Comparison of ENCODE assay signal across 8 cellular contexts in the genomic region with DNA sequence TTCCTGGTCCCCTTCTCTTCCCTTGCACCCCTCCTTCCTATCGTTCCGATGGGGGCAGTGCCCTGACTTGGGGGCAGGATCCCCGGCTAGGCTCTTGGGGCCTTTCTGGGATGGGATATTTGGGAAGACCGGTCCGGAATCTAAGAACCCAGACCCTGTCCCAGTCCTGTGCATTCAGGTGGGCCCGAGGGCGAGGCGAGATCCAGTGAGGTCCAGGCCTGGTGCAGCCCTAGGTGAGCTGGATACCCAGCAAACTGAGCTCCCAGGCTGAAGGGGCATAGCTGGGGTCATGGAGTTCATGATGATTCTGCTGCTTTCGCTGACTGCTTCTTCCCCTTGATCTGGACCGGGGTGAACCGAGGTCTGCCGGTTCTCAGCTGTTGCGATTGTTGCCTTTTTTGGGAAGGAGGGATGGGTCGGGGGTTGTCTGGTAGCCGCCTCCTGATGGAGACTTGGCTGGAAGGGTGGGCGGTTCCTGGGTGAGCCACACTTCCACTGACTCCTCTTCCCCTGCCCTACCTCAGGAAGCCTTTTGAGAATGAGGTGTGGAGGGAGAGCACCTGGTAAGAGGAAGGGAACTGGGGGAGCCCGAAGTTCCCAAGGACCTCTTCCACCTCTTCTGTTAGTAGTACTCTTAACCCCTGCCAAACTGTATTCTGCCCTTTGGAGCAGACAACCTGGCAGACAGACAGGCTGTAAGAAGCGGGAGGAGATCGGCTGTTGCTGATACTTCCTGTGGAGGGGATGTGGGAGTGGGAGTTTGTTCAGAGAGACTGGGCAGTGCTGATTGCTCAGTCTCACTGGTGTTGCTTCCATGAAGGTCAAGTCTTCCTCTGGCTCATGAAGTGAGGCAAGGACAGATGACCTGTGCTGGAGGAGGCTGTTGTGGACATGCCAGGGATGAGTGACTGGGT. TPM values are rescaled to one million over a fixed set of nuclear protein-coding genes. Genes with fewer than 3 reads are reported as not detected.
DNase-seq lines count a peak whose midpoint lies in the region; ATAC-seq and TF ChIP-seq lines count a peak whose summit lies in the region.

No MANE protein-coding gene starts in this region.

- H3K79me2 ChIP-seq in smooth muscle cell (ENCODE audit: low read depth) = peaks cover 65% of the 10 kb centered on the region

- ATAC-seq in HG03575 (IDR thresholded peaks at IDR 0.05; ENCODE audit: extremely low read depth, insufficient number of reproducible peaks, low FRiP score, unreplicated experiment) (peak; percentile 3), HG02938 (IDR thresholded peaks at IDR 0.05; ENCODE audit: unreplicated experiment) (no peak), GM18502 (IDR thresholded peaks at IDR 0.05; ENCODE audit: poor library complexity, unreplicated experiment) (no peak)

- peak overlapping the region; percentile 83 for H3K27ac ChIP-seq in smooth muscle cell (ENCODE audit: low read depth)

- BruUV-seq in Calu3 (replicated peaks; lab: Mats Ljungman, UMichigan) = TSS peak; percentile 27

- H3K4me2 ChIP-seq in smooth muscle cell = peak overlapping the region; percentile 91

- H2AFZ ChIP-seq in smooth muscle cell (ENCODE audit: low read depth) = no peak overlapping the region

- H3K36me3 ChIP-seq in smooth muscle cell (ENCODE audit: low read depth) = no peaks in the 10 kb centered on the region

- no peak for DNase-seq in Calu3
- DNase-seq in activated T-helper 2 cell treated with anti-CD3 and anti-CD28 coated beads, Interferon-gamma antibody, Interleukin-2, Interleukin-4, amounts not matched to agents 10 μg/mL and 5 μg/mL and 100 μg/mL, durations not matched to agents 14 hours and 24 hours and 36 hours (ENCODE audit: low spot score) = no peak
- no peak for DNase-seq in smooth muscle cell (lab: John Stamatoyannopoulos, UW; ENCODE audit: unreplicated experiment)
- DNase-seq in central memory CD4-positive, alpha-beta T cell = no peak

- H3K4me1 ChIP-seq in smooth muscle cell (ENCODE audit: low read depth) = peaks cover 16% of the 10 kb centered on the region

- WGBS in smooth muscle cell (ENCODE audit: low lambda C conversion rate) = 2% methylated on average over 19 of the region's 19 CpGs

- intact Hi-C loops in Calu3 (cut with micrococcal nuclease; ENCODE audit: unreplicated experiment) = loop anchor here (5.0 kb wide), 1 partner anchor 44 kb away; no protein-coding TSS in a partner anchor
- intact Hi-C loops in activated T-helper 2 cell treated with anti-CD3 and anti-CD28 coated beads, Interferon-gamma antibody, Interleukin-2, Interleukin-4, amounts not matched to agents 10 μg/mL and 5 μg/mL and 100 μg/mL, durations not matched to agents 14 hours and 24 hours and 36 hours (cut with micrococcal nuclease) = loop anchor here (1.0 to 5.0 kb wide), 4 partner anchors 20 to 196 kb away; a partner anchor contains a TSS

- H3K27me3 Mint-ChIP-seq in Calu3 (ENCODE audit: unreplicated experiment) = no peaks in the 10 kb centered on the region
- no peaks in the 10 kb centered on the region for H3K27me3 Mint-ChIP-seq in activated T-helper 2 cell treated with anti-CD3 and anti-CD28 coated beads, Interferon-gamma antibody, Interleukin-2, Interleukin-4, amounts not matched to agents 10 μg/mL and 5 μg/mL and 100 μg/mL, durations not matched to agents 14 hours and 24 hours and 36 hours (ENCODE audit: low read depth)

- peaks cover 55% of the 10 kb centered on the region for H4K20me1 ChIP-seq in smooth muscle cell (ENCODE audit: low read depth)

- H3K4me3 ChIP-seq in iPS-11a (ENCODE audit: low read depth, low read length) (peak overlapping the region; percentile 87), smooth muscle cell (peak overlapping the region; percentile 77)

- H3K9me3 ChIP-seq in smooth muscle cell (replicated peaks; ENCODE audit: low read depth) = no peaks in the 10 kb centered on the region

- no peaks in the 10 kb centered on the region for H3K27me3 ChIP-seq in smooth muscle cell (ENCODE audit: low read depth)

- TF ChIP-seq CTCF in Calu3 (IDR thresholded peaks at IDR 0.05; ENCODE audit: unreplicated experiment) = no peak
- no peak for TF ChIP-seq CTCF in smooth muscle cell (IDR thresholded peaks at IDR 0.05; ENCODE audit: borderline replicate concordance, insufficient read depth, poor library complexity, severe bottlenecking)

- H3K4me1 Mint-ChIP-seq in Calu3 (ENCODE audit: low read depth, unreplicated experiment) = no peaks in the 10 kb centered on the region
- peaks cover 41% of the 10 kb centered on the region for H3K4me1 Mint-ChIP-seq in activated T-helper 2 cell treated with anti-CD3 and anti-CD28 coated beads, Interferon-gamma antibody, Interleukin-2, Interleukin-4, amounts not matched to agents 10 μg/mL and 5 μg/mL and 100 μg/mL, durations not matched to agents 14 hours and 24 hours and 36 hours (ENCODE audit: low read depth)

- peaks cover 3% of the 10 kb centered on the region for H3F3A ChIP-seq in smooth muscle cell (ENCODE audit: low read depth)

- H3K36me3 Mint-ChIP-seq in Calu3 (ENCODE audit: insufficient read depth, unreplicated experiment) = peaks cover 37% of the 10 kb centered on the region
- H3K36me3 Mint-ChIP-seq in activated T-helper 2 cell treated with anti-CD3 and anti-CD28 coated beads, Interferon-gamma antibody, Interleukin-2, Interleukin-4, amounts not matched to agents 10 μg/mL and 5 μg/mL and 100 μg/mL, durations not matched to agents 14 hours and 24 hours and 36 hours (ENCODE audit: low read depth) = peaks cover 34% of the 10 kb centered on the region

- CTCF ChIA-PET in Calu3 (lab: Charles Lee) = no interaction called here

- peak overlapping the region; percentile 85 for H3K4me3 Mint-ChIP-seq in Calu3 (ENCODE audit: low read depth, unreplicated experiment)
- peak overlapping the region; percentile 97 for H3K4me3 Mint-ChIP-seq in activated T-helper 2 cell treated with anti-CD3 and anti-CD28 coated beads, Interferon-gamma antibody, Interleukin-2, Interleukin-4, amounts not matched to agents 10 μg/mL and 5 μg/mL and 100 μg/mL, durations not matched to agents 14 hours and 24 hours and 36 hours (ENCODE audit: low read depth)

- H3K9ac ChIP-seq in smooth muscle cell (ENCODE audit: low read depth) = peak overlapping the region; percentile 93

- peak overlapping the region; percentile 90 for H3K27ac Mint-ChIP-seq in Calu3 (ENCODE audit: unreplicated experiment)
- peak overlapping the region; percentile 87 for H3K27ac Mint-ChIP-seq in activated T-helper 2 cell treated with anti-CD3 and anti-CD28 coated beads, Interferon-gamma antibody, Interleukin-2, Interleukin-4, amounts not matched to agents 10 μg/mL and 5 μg/mL and 100 μg/mL, durations not matched to agents 14 hours and 24 hours and 36 hours

- H3K9me3 Mint-ChIP-seq in Calu3 (ENCODE audit: low read depth, unreplicated experiment) = no peaks in the 10 kb centered on the region
- H3K9me3 Mint-ChIP-seq in activated T-helper 2 cell treated with anti-CD3 and anti-CD28 coated beads, Interferon-gamma antibody, Interleukin-2, Interleukin-4, amounts not matched to agents 10 μg/mL and 5 μg/mL and 100 μg/mL, durations not matched to agents 14 hours and 24 hours and 36 hours = no peaks in the 10 kb centered on the region

RNA-seq across cellular contexts. Expression of a gene that starts 1.0 kb away (rescaled TPM):
- total RNA-seq in Calu3 (2022) (28.7 and 29.9 TPM in 2 replicates), smooth muscle cell (44.9 and 50.1 TPM in 2 replicates)
- total RNA-seq in activated T-helper 2 cell treated with anti-CD3 and anti-CD28 coated beads, Interferon-gamma antibody, Interleukin-2, Interleukin-4, amounts not matched to agents 10 μg/mL and 5 μg/mL and 100 μg/mL, durations not matched to agents 14 hours and 24 hours and 36 hours = 24.9 and 25.4 TPM in 2 replicates
- 48.6 and 58.3 TPM in 2 replicates for polyA plus RNA-seq in smooth muscle cell

RNA-seq across cellular contexts. Expression of a gene that starts 1.2 kb away (rescaled TPM):
- total RNA-seq in Calu3 (2022) = 3.7 and 4.1 TPM in 2 replicates
- total RNA-seq in activated T-helper 2 cell treated with anti-CD3 and anti-CD28 coated beads, Interferon-gamma antibody, Interleukin-2, Interleukin-4, amounts not matched to agents 10 μg/mL and 5 μg/mL and 100 μg/mL, durations not matched to agents 14 hours and 24 hours and 36 hours = 13.6 and 14.0 TPM in 2 replicates
- total RNA-seq in smooth muscle cell = 3.1 and 10.2 TPM in 2 replicates
- 7.7 and 9.3 TPM in 2 replicates for polyA plus RNA-seq in smooth muscle cell

RNA-seq across cellular contexts. Expression of a gene that starts 37.8 kb away (rescaled TPM):
- total RNA-seq in Calu3 (2022) (0.66 TPM in 1 of 2 replicates, not detected in the other), smooth muscle cell (7.3 and 17.3 TPM in 2 replicates)
- total RNA-seq in activated T-helper 2 cell treated with anti-CD3 and anti-CD28 coated beads, Interferon-gamma antibody, Interleukin-2, Interleukin-4, amounts not matched to agents 10 μg/mL and 5 μg/mL and 100 μg/mL, durations not matched to agents 14 hours and 24 hours and 36 hours = 0.44 and 0.68 TPM in 2 replicates
- polyA plus RNA-seq in smooth muscle cell = 30.5 and 37.6 TPM in 2 replicates

RNA-seq across cellular contexts. Expression of a gene that starts 53.3 kb away (rescaled TPM):
- total RNA-seq in Calu3 (2022) = 35.8 and 46.8 TPM in 2 replicates
- total RNA-seq in activated T-helper 2 cell treated with anti-CD3 and anti-CD28 coated beads, Interferon-gamma antibody, Interleukin-2, Interleukin-4, amounts not matched to agents 10 μg/mL and 5 μg/mL and 100 μg/mL, durations not matched to agents 14 hours and 24 hours and 36 hours = 126 and 127 TPM in 2 replicates
- 6.2 and 8.7 TPM in 2 replicates for total RNA-seq in smooth muscle cell
- 44.8 and 50.4 TPM in 2 replicates for polyA plus RNA-seq in smooth muscle cell
